2 cellular contexts compared by ENCODE assay signal in genomic region chr4:148163011-148163410, GRCh38.
TF ChIP-seq lines count a peak whose summit lies in the region.

No MANE protein-coding gene starts in this region.

TF ChIP-seq in IMR-90, 13 proteins besides CTCF, POLR2A, EP300 and RAD21 (continued from another document):
- no peak for TF ChIP-seq ELK1 (IDR thresholded peaks at IDR 0.05; ENCODE audit: borderline replicate concordance, low read depth, low read length)
- TF ChIP-seq SMC3 (IDR thresholded peaks at IDR 0.05; ENCODE audit: low read depth, low read length): no peak
- TF ChIP-seq MXI1 (IDR thresholded peaks at IDR 0.05; ENCODE audit: borderline replicate concordance, low read depth, low read length): no peak
- no peak for TF ChIP-seq CHD1 (IDR thresholded peaks at IDR 0.05; ENCODE audit: low read depth, low read length)
- no peak for TF ChIP-seq CEBPB (IDR thresholded peaks at IDR 0.05; ENCODE audit: low read depth, low read length)
- no peak for TF ChIP-seq RFX5 (IDR thresholded peaks at IDR 0.05; ENCODE audit: low read depth, low read length)
- no peak for TF ChIP-seq NFE2L2 (IDR thresholded peaks at IDR 0.05; ENCODE audit: low read depth, low read length)
- TF ChIP-seq BHLHE40 (IDR thresholded peaks at IDR 0.05; ENCODE audit: low read depth, low read length): no peak
- no peak for TF ChIP-seq USF2 (IDR thresholded peaks at IDR 0.05; ENCODE audit: low read depth, low read length)
- TF ChIP-seq FOS (IDR thresholded peaks at IDR 0.05; ENCODE audit: low read depth, low read length): no peak
- TF ChIP-seq RCOR1 (IDR thresholded peaks at IDR 0.05; ENCODE audit: insufficient replicate concordance, low read length): no peak
- TF ChIP-seq MAZ (IDR thresholded peaks at IDR 0.05; ENCODE audit: borderline replicate concordance, low read depth, low read length): no peak

TF ChIP-seq in HEK293T, 16 proteins besides CTCF, POLR2A, EP300 and RAD21 (continued from another document):
- TF ChIP-seq ZNF384 (IDR thresholded peaks at IDR 0.05): no peak
- TF ChIP-seq ARNT (IDR thresholded peaks at IDR 0.05): no peak
- TF ChIP-seq SUZ12 (IDR thresholded peaks at IDR 0.05): no peak
- no peak for TF ChIP-seq LEF1 (IDR thresholded peaks at IDR 0.05; ENCODE audit: borderline replicate concordance)
